Comparison of ENCODE assay signal across 13 cellular contexts in genomic region chr7:27167916-27168264, GRCh38. TPM values are rescaled to one million over a fixed set of nuclear protein-coding genes. Genes with fewer than 3 reads are reported as not detected.
DNase-seq lines count a peak whose midpoint lies in the region; ATAC-seq and TF ChIP-seq lines count a peak whose summit lies in the region.
"Had no signal": no experiment of that assay in that cellular context is flagged by ENCODE, and none has a peak within 500 bp of the region (broad histone marks: within the 10 kb centered on the region; RNA-seq: fewer than 3 reads in every experiment).

No MANE protein-coding gene starts in this region.

- in situ Hi-C loops in mammary epithelial cell (cut with MboI; ENCODE audit: low sequenced_read_pairs in 2 of 2), result loop anchor here in 1 of 2 donors (25.0 kb wide), 2 partner anchors 1081 to 1281 kb away; no protein-coding TSS in a partner anchor

- H3K27me3 Mint-ChIP-seq in MCF 10A (ENCODE audit: insufficient read depth, unreplicated experiment) (no peaks in the 10 kb centered on the region), mesothelial cell of epicardium (ENCODE audit: low read depth) (peaks cover 95% of the 10 kb centered on the region)

- 90% methylated on average over 4 of the region's 4 CpGs for WGBS in mammary epithelial cell (ENCODE audit: low coverage, missing lambda C conversion rate)

- no peak overlapping the region for H2AFZ ChIP-seq in mammary epithelial cell (ENCODE audit: low read depth, low read length)

- BruUV-seq in MCF 10A (replicated peaks; lab: Mats Ljungman, UMichigan), result no TSS peak
- BruUV-seq in mammary epithelial cell (replicated peaks; lab: Mats Ljungman, UMichigan), result no TSS peak

- peak overlapping the region; percentile 25 for H3K27ac Mint-ChIP-seq in MCF 10A (ENCODE audit: low read depth, unreplicated experiment)
- peak overlapping the region; percentile 94 for H3K27ac Mint-ChIP-seq in mesothelial cell of epicardium

- H3K9me3 Mint-ChIP-seq in MCF 10A (ENCODE audit: unreplicated experiment) (no peaks in the 10 kb centered on the region), mesothelial cell of epicardium (no peaks in the 10 kb centered on the region)
- H3K9me3 Mint-ChIP-seq: central memory CD8-positive, alpha-beta T cell had no signal

- H3K36me3 Mint-ChIP-seq in MCF 10A (ENCODE audit: insufficient read depth, unreplicated experiment) (peaks cover 18% of the 10 kb centered on the region), mesothelial cell of epicardium (peaks cover 1% of the 10 kb centered on the region)
- H3K36me3 Mint-ChIP-seq: memory B cell had no signal

- peaks cover 20% of the 10 kb centered on the region for H3K4me1 Mint-ChIP-seq in MCF 10A (ENCODE audit: insufficient read depth, unreplicated experiment)
- peaks cover 46% of the 10 kb centered on the region for H3K4me1 Mint-ChIP-seq in mesothelial cell of epicardium

- TF ChIP-seq CTCF in MCF 10A (IDR thresholded peaks at IDR 0.05; ENCODE audit: unreplicated experiment), result no peak
- TF ChIP-seq CTCF in mammary epithelial cell (conservative IDR thresholded peaks at IDR 0.05 in 1 of 2, IDR thresholded peaks at IDR 0.05 in 1 of 2; ENCODE audit: extremely low read depth in 1 of 2, insufficient read depth in 1 of 2, low read depth in 1 of 2, low read length in 2 of 2), result no peak
- TF ChIP-seq CTCF in mesothelial cell of epicardium (IDR thresholded peaks at IDR 0.05; ENCODE audit: unreplicated experiment), result no peak
- no peak for TF ChIP-seq CTCF in uterus (IDR thresholded peaks at IDR 0.05)

- CTCF ChIA-PET in MCF 10A (lab: Yijun Ruan, JAX), result interaction anchor here (0.6 to 1.6 kb wide), 5 partner anchors 12 to 645 kb away, joined by 3 to 9 read pairs (median 4); no protein-coding TSS in a partner anchor
- CTCF ChIA-PET in mammary epithelial cell (lab: Charles Lee; ENCODE audit: low non-redundant PET), result no interaction called here

- intact Hi-C loops in MCF 10A (cut with micrococcal nuclease), result no loop called here
- intact Hi-C loops in mammary epithelial cell (cut with micrococcal nuclease), result loop anchor here (2.0 to 10.0 kb wide), 2 partner anchors 51 to 1073 kb away; no protein-coding TSS in a partner anchor
- intact Hi-C loops in uterus (cut with DNase I; ENCODE audit: low total_unique reads), result loop anchor here (5.0 kb wide), 1 partner anchor 1311 kb away; no protein-coding TSS in a partner anchor

- H3K79me2 ChIP-seq in mammary epithelial cell (ENCODE audit: insufficient read depth, low read length), result no peaks in the 10 kb centered on the region

- no peak overlapping the region for H3K4me3 ChIP-seq in mammary epithelial cell (replicated peaks in 1 of 3; ENCODE audit: insufficient read depth in 1 of 3, low read depth in 2 of 3, low read length in 3 of 3)
- H3K4me3 ChIP-seq in uterus, result peak overlapping the region; percentile 58 to 66
- H3K4me3 ChIP-seq: gastroesophageal sphincter, right lobe of liver had no signal

- H3K36me3 ChIP-seq in mammary epithelial cell (ENCODE audit: insufficient read depth, low read length) (no peaks in the 10 kb centered on the region), uterus (no peaks in the 10 kb centered on the region)
- H3K36me3 ChIP-seq: gastroesophageal sphincter, right lobe of liver had no signal

- no peak overlapping the region for H3K4me2 ChIP-seq in mammary epithelial cell (ENCODE audit: insufficient read depth, low read depth, low read length)

- TF ChIP-seq POLR2A in uterus (IDR thresholded peaks at IDR 0.05), result no peak

- dilution Hi-C loops in mammary epithelial cell (cut with HindIII; ENCODE audit: low sequenced_read_pairs), result no loop called here

- H3K27ac ChIP-seq in mammary epithelial cell (ENCODE audit: insufficient read depth, low read depth, low read length), result no peak overlapping the region
- H3K27ac ChIP-seq in uterus, result peak overlapping the region; percentile 94 to 96
- H3K27ac ChIP-seq: C4-2B, gastroesophageal sphincter, right lobe of liver had no signal

- H3K27me3 ChIP-seq in mammary epithelial cell (ENCODE audit: insufficient read depth, low read length) (peaks cover 17% of the 10 kb centered on the region), uterus (no peaks in the 10 kb centered on the region)

- peaks cover 14% of the 10 kb centered on the region for H3K9me3 ChIP-seq in mammary epithelial cell (replicated peaks; ENCODE audit: insufficient read depth, low read length)
- H3K9me3 ChIP-seq in uterus, result no peaks in the 10 kb centered on the region
- H3K9me3 ChIP-seq: right lobe of liver had no signal

- no peak overlapping the region for H3K9ac ChIP-seq in mammary epithelial cell (ENCODE audit: insufficient read depth, low read length)

- POLR2A ChIA-PET in MCF 10A (lab: Yijun Ruan, JAX), result interaction anchor here (0.5 to 6.3 kb wide), 7 partner anchors 9 to 1227 kb away, joined by 3 to 36 read pairs (median 4); partner anchors contain the start of gene HOXA6

- H4K20me1 ChIP-seq in mammary epithelial cell (ENCODE audit: insufficient read depth, low read length), result no peaks in the 10 kb centered on the region

- peaks cover 22% of the 10 kb centered on the region for H3K4me1 ChIP-seq in mammary epithelial cell (ENCODE audit: insufficient read depth, low read length)
- no peaks in the 10 kb centered on the region for H3K4me1 ChIP-seq in uterus

- no peak for ATAC-seq in activated CD4-positive, CD25-positive, alpha-beta regulatory T cell treated with anti-CD3 and anti-CD28 coated beads, Interleukin-2, amount 50 U/mL, for 24 hours
- ATAC-seq: gastroesophageal sphincter, right lobe of liver had no signal

- DNase-seq in MCF 10A (ENCODE audit: unreplicated experiment) (no peak), mammary epithelial cell (no peak), SW480 (ENCODE audit: low spot score) (peak; percentile 52), mesothelial cell of epicardium (ENCODE audit: low spot score in 2 of 2, unreplicated experiment in 2 of 2) (no peak), uterus (peak in 1 of 2 donors; percentile 13), inferior parietal cortex (ENCODE audit: extremely low spot score) (no peak), T1000 (lab: John Stamatoyannopoulos, UW) (no peak)

- H3K4me3 Mint-ChIP-seq in MCF 10A (ENCODE audit: unreplicated experiment) (no peak overlapping the region), mesothelial cell of epicardium (peak overlapping the region; percentile 65)
- H3K4me3 Mint-ChIP-seq: memory B cell had no signal

RNA-seq across cellular contexts. Expression of gene HOXA9, which starts 2.6 kb away (rescaled TPM):
- total RNA-seq in MCF 10A (2022), result 6.9 and 7.6 TPM in 2 replicates
- total RNA-seq in mammary epithelial cell, result 10 to 100 TPM in 1 of 2 donors, 1 to 10 TPM in 1; 7.8 to 25.1 TPM
- polyA plus RNA-seq in mammary epithelial cell, result 0.03 TPM
- polyA minus RNA-seq in mammary epithelial cell, result not detected
- 10.8 to 14.5 TPM (median 13.2 TPM) in 3 replicates for total RNA-seq in mesothelial cell of epicardium
- 10 to 100 TPM in 3 of 4 donors, 1 to 10 TPM in 1; 2.3 to 26.4 (median 22.4) TPM for total RNA-seq in uterus

RNA-seq across cellular contexts. Expression of gene HOXA10, which starts 6.2 kb away (rescaled TPM):
- total RNA-seq in MCF 10A (2022) (3.9 and 5.6 TPM in 2 replicates), mammary epithelial cell (1 to 10 TPM; 4.2 to 4.3 TPM), mesothelial cell of epicardium (13.1 to 14.4 TPM (median 13.8 TPM) in 3 replicates), uterus (100 to 1,000 TPM in 1 of 4 donors, 10 to 100 TPM in 3; 50.0 to 114 (median 69.0) TPM)
- 0.18 TPM for polyA plus RNA-seq in mammary epithelial cell
- polyA minus RNA-seq in mammary epithelial cell, result not detected
- total RNA-seq: right lobe of liver had no signal

RNA-seq across cellular contexts. Expression of gene HOXA7, which starts 11.4 kb away (rescaled TPM):
- 0.29 and 0.44 TPM in 2 replicates for total RNA-seq in MCF 10A (2022)
- 1 to 10 TPM; 2.3 to 8.0 TPM for total RNA-seq in mammary epithelial cell
- polyA plus RNA-seq in mammary epithelial cell, result 3.9 TPM
- 3.7 TPM for polyA minus RNA-seq in mammary epithelial cell
- total RNA-seq in mesothelial cell of epicardium, result 17.4 to 18.9 TPM (median 17.9 TPM) in 3 replicates
- total RNA-seq in uterus, result 1 to 10 TPM in 3 of 4 donors, under 1 TPM in 1; 0.26 to 9.1 (median 5.2) TPM
- total RNA-seq: right lobe of liver had no signal

RNA-seq across cellular contexts. Expression of gene HOXA3, which starts 15.5 kb away (rescaled TPM):
- total RNA-seq in MCF 10A (2022), result 8.2 and 14.0 TPM in 2 replicates
- total RNA-seq in mammary epithelial cell, result 1 to 10 TPM; 2.0 to 9.9 TPM
- 1.4 TPM for polyA plus RNA-seq in mammary epithelial cell
- 0.83 TPM for polyA minus RNA-seq in mammary epithelial cell
- 197 to 209 TPM (median 201 TPM) in 3 replicates for total RNA-seq in mesothelial cell of epicardium
- 10 to 100 TPM in 2 of 4 donors, 1 to 10 TPM in 2; 1.0 to 34.5 (median 19.0) TPM for total RNA-seq in uterus

RNA-seq across cellular contexts. Expression of gene HOXA11, which starts 17.1 kb away (rescaled TPM):
- 0.29 and 0.84 TPM in 2 replicates for total RNA-seq in MCF 10A (2022)
- under 1 TPM; 0.17 to 0.96 TPM for total RNA-seq in mammary epithelial cell
- polyA plus RNA-seq in mammary epithelial cell, result 0.12 TPM
- polyA minus RNA-seq in mammary epithelial cell, result not detected
- total RNA-seq in mesothelial cell of epicardium, result 3.3 to 4.2 TPM (median 3.9 TPM) in 3 replicates
- 10 to 100 TPM; 32.4 to 82.0 (median 57.8) TPM for total RNA-seq in uterus
- total RNA-seq: right lobe of liver had no signal

Comparison
In these comparisons a context has a peak if more than half of its experiments do, and no peak if none do; other contexts are left out.
1. H3K4me3 ChIP-seq: peak in uterus (2 of 2); none in mammary epithelial cell (0 of 3).